ENCODE assay signal across 20 cellular contexts in the genomic region with DNA sequence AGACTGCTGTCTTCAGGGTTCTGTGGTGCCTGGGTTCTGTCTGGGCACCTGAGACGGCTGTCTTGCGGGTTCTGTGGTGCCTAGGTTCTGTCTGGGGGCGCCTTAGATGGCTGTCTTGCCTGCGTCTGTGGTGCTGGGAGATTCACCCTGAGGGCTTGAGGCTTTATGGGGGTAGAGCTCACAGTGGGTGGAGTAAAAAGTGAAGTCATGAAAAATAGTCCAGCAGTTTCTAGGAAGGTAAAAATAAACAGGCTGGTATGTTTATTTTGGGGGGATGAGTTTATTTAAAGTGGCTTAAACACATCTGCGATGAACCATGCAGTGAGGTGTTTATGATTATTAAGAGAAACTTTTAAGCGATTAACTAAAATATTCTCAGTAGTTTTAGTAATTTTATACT.
A peak's percentile ranks its signal among the peaks of the same experiment; 100 is the strongest.
DNase-seq lines count a peak whose midpoint lies in the region; ATAC-seq and TF ChIP-seq lines count a peak whose summit lies in the region.
"Had no signal": no experiment of that assay in that cellular context is flagged by ENCODE, and none has a peak within 500 bp of the region (broad histone marks: within the 10 kb centered on the region; RNA-seq: fewer than 3 reads in every experiment).

No MANE protein-coding gene starts in this region.

- H2AFZ ChIP-seq in IMR-90 (replicated peaks; ENCODE audit: low read length, poor library complexity): no peak overlapping the region

- TF ChIP-seq CTCF in IMR-90 (conservative IDR thresholded peaks at IDR 0.05; ENCODE audit: low read depth, low read length): no peak
- no peak for TF ChIP-seq CTCF in gastroesophageal sphincter (IDR thresholded peaks at IDR 0.05)
- no peak for TF ChIP-seq CTCF in tibial nerve (IDR thresholded peaks at IDR 0.05)

- H3K9ac ChIP-seq in BLaER1 treated with 17β-estradiol and CSF1 and Interleukin-3, amounts not matched to agents 10 nM and 100 nM: peak overlapping the region in 3 of 11 experiments; percentile 31 to 47 (median 33); a peak in 1 of 22 replicates
- no peak overlapping the region for H3K9ac ChIP-seq in IMR-90 (ENCODE audit: low read depth, low read length)

- no peak overlapping the region for H2BK15ac ChIP-seq in IMR-90 (ENCODE audit: low read depth, low read length)

- no peak overlapping the region for H2AK9ac ChIP-seq in IMR-90 (replicated peaks; ENCODE audit: low read depth, low read length, poor library complexity)

- H3K56ac ChIP-seq in IMR-90 (ENCODE audit: extremely low read depth, insufficient read depth, low read length): no peak overlapping the region

- H3K4ac ChIP-seq in IMR-90 (ENCODE audit: low read depth, low read length): no peak overlapping the region

- intact Hi-C loops in IMR-90 (cut with micrococcal nuclease): no loop called here

- no peak overlapping the region for H2AK5ac ChIP-seq in IMR-90 (ENCODE audit: low read depth, low read length)

- H2BK120ac ChIP-seq in IMR-90 (ENCODE audit: low read depth, low read length): no peak overlapping the region

- H3K79me1 ChIP-seq in IMR-90 (ENCODE audit: low read depth in 1 of 2, low read length in 2 of 2): peaks cover 0 to 2% of the 10 kb centered on the region in 2 experiments; a peak in 1 of 4 replicates

- no peak overlapping the region for H4K8ac ChIP-seq in IMR-90 (ENCODE audit: low read depth in 2 of 2, low read length in 2 of 2)

- H3K36me3 ChIP-seq in BLaER1 treated with 17β-estradiol and CSF1 and Interleukin-3, amounts not matched to agents 10 nM and 100 nM: peaks cover 0 to 29% (median 8%) of the 10 kb centered on the region in 11 experiments; a peak in 11 of 22 replicates
- H3K36me3 ChIP-seq in IMR-90 (ENCODE audit: control insufficient read depth, insufficient read depth, low read length) (peaks cover 1% of the 10 kb centered on the region; the same call in 1 of the 2 replicates), gastroesophageal sphincter (peaks cover 0 to 32% of the 10 kb centered on the region in 2 donors), tibial nerve (peaks cover 0 to 28% (median 0%) of the 10 kb centered on the region in 3 donors)
- H3K36me3 ChIP-seq: pancreas had no signal

- TF ChIP-seq POLR2A in IMR-90 (IDR thresholded peaks at IDR 0.05; ENCODE audit: low read depth, low read length) (no peak), gastroesophageal sphincter (IDR thresholded peaks at IDR 0.05) (no peak), tibial nerve (IDR thresholded peaks at IDR 0.05) (no peak)

- H4K20me1 ChIP-seq in BLaER1 treated with 17β-estradiol and CSF1 and Interleukin-3, amounts not matched to agents 10 nM and 100 nM: peaks cover 0 to 69% (median 53%) of the 10 kb centered on the region in 11 experiments; a peak in 18 of 22 replicates
- H4K20me1 ChIP-seq in IMR-90 (ENCODE audit: insufficient read depth, low read length): no peaks in the 10 kb centered on the region; the same call in 1 of the 2 replicates

- H3K9me3 ChIP-seq in BLaER1 treated with 17β-estradiol and CSF1 and Interleukin-3, amounts not matched to agents 10 nM and 100 nM (replicated peaks in 1 of 11): peaks cover 10 to 24% (median 18%) of the 10 kb centered on the region in 11 experiments; a peak in 18 of 22 replicates
- H3K9me3 ChIP-seq in IMR-90 (ENCODE audit: control insufficient read depth, insufficient read depth, low read length) (peaks cover 2% of the 10 kb centered on the region; the same call in 1 of the 2 replicates), gastroesophageal sphincter (no peaks in the 10 kb centered on the region), tibial nerve (no peaks in the 10 kb centered on the region)
- H3K9me3 ChIP-seq: lower lobe of right lung, pancreas, thoracic aorta had no signal

- no peaks in the 10 kb centered on the region for H3K27me3 ChIP-seq in BLaER1 treated with 17β-estradiol and CSF1 and Interleukin-3, amounts not matched to agents 10 nM and 100 nM
- no peaks in the 10 kb centered on the region for H3K27me3 ChIP-seq in IMR-90 (ENCODE audit: control insufficient read depth, insufficient read depth, low read length)
- H3K27me3 ChIP-seq in gastroesophageal sphincter: no peaks in the 10 kb centered on the region
- H3K27me3 ChIP-seq in tibial nerve: no peaks in the 10 kb centered on the region
- H3K27me3 ChIP-seq: pancreas had no signal

- no peak overlapping the region for H2BK5ac ChIP-seq in IMR-90 (ENCODE audit: low read depth, low read length, poor library complexity, severe bottlenecking)

- no peak for TF ChIP-seq RAD21 in IMR-90 (IDR thresholded peaks at IDR 0.05; ENCODE audit: low read length)

- H3K27ac ChIP-seq in BLaER1 treated with 17β-estradiol and CSF1 and Interleukin-3, amounts not matched to agents 10 nM and 100 nM: peak overlapping the region in 2 of 11 experiments; percentile 3 to 40; a peak in 1 of 22 replicates
- H3K27ac ChIP-seq in IMR-90 (ENCODE audit: insufficient read depth, low read length) (peak overlapping the region; percentile 13; the same call in 1 of the 2 replicates), gastroesophageal sphincter (peak overlapping the region in 3 of 4 donors; percentile 56 to 78 (median 78)), tibial nerve (peak overlapping the region in 1 of 4 donors; percentile 23)
- H3K27ac ChIP-seq: coronary artery, lower lobe of right lung, pancreas, RWPE1, thoracic aorta had no signal

- TF ChIP-seq EP300 in gastroesophageal sphincter (IDR thresholded peaks at IDR 0.05) (no peak), tibial nerve (IDR thresholded peaks at IDR 0.05) (no peak)

- H4K91ac ChIP-seq in IMR-90 (ENCODE audit: insufficient read depth, low read depth, low read length): no peak overlapping the region

- H3K9me1 ChIP-seq in IMR-90 (ENCODE audit: insufficient read depth, low read length): no peaks in the 10 kb centered on the region

- dilution Hi-C loops in IMR-90 (cut with HindIII; ENCODE audit: low sequenced_read_pairs, unreplicated experiment): no loop called here

- WGBS in IMR-90 (ENCODE audit: extremely low coverage in 2 of 2, insufficient read length in 1 of 2), 2 experiments: 71% methylated on average over 1 of the region's 6 CpGs; no CpG with 5 or more reads in 1 of the 2 experiments
- WGBS in gastroesophageal sphincter (ENCODE audit: low coverage in 1 of 2), 2 donors: 24 to 30% methylated on average over 2 to 4 of the region's 6 CpGs
- WGBS in tibial nerve, 2 donors: 82 to 85% methylated on average over 6 of the region's 6 CpGs

- peak; percentile 96 for ATAC-seq in IMR-90 (ENCODE audit: low read depth)
- ATAC-seq in gastroesophageal sphincter: no peak
- no peak for ATAC-seq in GM18868 (IDR thresholded peaks at IDR 0.05; ENCODE audit: unreplicated experiment)
- no peak for ATAC-seq in HG03139 (IDR thresholded peaks at IDR 0.05; ENCODE audit: unreplicated experiment)
- no peak for ATAC-seq in GM21360 (IDR thresholded peaks at IDR 0.05; ENCODE audit: unreplicated experiment)
- ATAC-seq: lower lobe of right lung, pancreas had no signal

- POLR2A ChIA-PET in IMR-90 (lab: Charles Lee; ENCODE audit: unreplicated experiment): no interaction called here

- in situ Hi-C loops in IMR-90 (cut with MboI; ENCODE audit: low sequenced_read_pairs): no loop called here

- no peak overlapping the region for H3K4me3 ChIP-seq in BLaER1 treated with 17β-estradiol and CSF1 and Interleukin-3, amounts not matched to agents 10 nM and 100 nM
- H3K4me3 ChIP-seq in IMR-90 (ENCODE audit: insufficient read depth, low read depth, low read length) (no peak overlapping the region), gastroesophageal sphincter (no peak overlapping the region), tibial nerve (no peak overlapping the region)
- H3K4me3 ChIP-seq: coronary artery, lower lobe of right lung, pancreas, smooth muscle cell, thoracic aorta had no signal

- H2BK20ac ChIP-seq in IMR-90 (ENCODE audit: low read depth, low read length): no peak overlapping the region

- DNase-seq in IMR-90 (peak; percentile 49), renal cortical epithelial cell (ENCODE audit: low read depth) (peak; percentile 25), tibial nerve (ENCODE audit: low spot score in 2 of 2) (no peak)
- DNase-seq: activated CD4-positive, alpha-beta T cell treated with anti-CD3 and anti-CD28 coated beads for 1 hour; amygdala; DND-41; Kasumi-1; lower lobe of right lung; NCI-H2081 treated with DMSO at 0.1 percent for 48 hours; pancreas; stimulated activated CD4-positive, alpha-beta T cell treated with anti-CD3 and anti-CD28 coated beads, Interleukin-4, amount 100 ng/mL, for 4 hours had no signal

- H3K23ac ChIP-seq in IMR-90 (ENCODE audit: low read depth, low read length): no peak overlapping the region

- no peak overlapping the region for H3K14ac ChIP-seq in IMR-90 (replicated peaks; ENCODE audit: low read depth, low read length)

- CTCF ChIA-PET in IMR-90 (lab: Yijun Ruan, JAX): no interaction called here

- H3K18ac ChIP-seq in IMR-90 (ENCODE audit: low read depth, low read length): no peak overlapping the region

- no TSS peak for BruUV-seq in IMR-90 (replicated peaks; lab: Mats Ljungman, UMichigan)

- H3K4me2 ChIP-seq in BLaER1 treated with 17β-estradiol and CSF1 and Interleukin-3, amounts not matched to agents 10 nM and 100 nM: peak overlapping the region in 8 of 11 experiments; percentile 38 to 91 (median 84); a peak in 13 of 22 replicates
- H3K4me2 ChIP-seq in IMR-90 (ENCODE audit: low read depth, low read length): peak overlapping the region; percentile 49; the same call in 1 of the 2 replicates
- H3K4me2 ChIP-seq: smooth muscle cell had no signal

- peaks cover 16 to 61% (median 55%) of the 10 kb centered on the region in 10 experiments for H3K4me1 ChIP-seq in BLaER1 treated with 17β-estradiol and CSF1 and Interleukin-3, amounts not matched to agents 10 nM and 100 nM
- H3K4me1 ChIP-seq in IMR-90 (ENCODE audit: control insufficient read depth, insufficient read depth, low read length): peaks cover 7% of the 10 kb centered on the region
- H3K4me1 ChIP-seq in gastroesophageal sphincter: peaks cover 0 to 20% (median 2%) of the 10 kb centered on the region in 3 donors
- H3K4me1 ChIP-seq in tibial nerve: peaks cover 0 to 11% (median 2%) of the 10 kb centered on the region in 4 donors
- H3K4me1 ChIP-seq: lower lobe of right lung, pancreas had no signal

- no peak overlapping the region for H4K5ac ChIP-seq in IMR-90 (ENCODE audit: low read depth, low read length)

TF ChIP-seq in IMR-90, 13 proteins besides CTCF, POLR2A, EP300 and RAD21 (continues in another document):
- TF ChIP-seq MAFK (IDR thresholded peaks at IDR 0.05; ENCODE audit: low read depth, low read length): no peak
- TF ChIP-seq MXI1 (IDR thresholded peaks at IDR 0.05; ENCODE audit: borderline replicate concordance, low read depth, low read length): no peak
- TF ChIP-seq BHLHE40 (IDR thresholded peaks at IDR 0.05; ENCODE audit: low read depth, low read length): no peak
- TF ChIP-seq, protein P1, sequence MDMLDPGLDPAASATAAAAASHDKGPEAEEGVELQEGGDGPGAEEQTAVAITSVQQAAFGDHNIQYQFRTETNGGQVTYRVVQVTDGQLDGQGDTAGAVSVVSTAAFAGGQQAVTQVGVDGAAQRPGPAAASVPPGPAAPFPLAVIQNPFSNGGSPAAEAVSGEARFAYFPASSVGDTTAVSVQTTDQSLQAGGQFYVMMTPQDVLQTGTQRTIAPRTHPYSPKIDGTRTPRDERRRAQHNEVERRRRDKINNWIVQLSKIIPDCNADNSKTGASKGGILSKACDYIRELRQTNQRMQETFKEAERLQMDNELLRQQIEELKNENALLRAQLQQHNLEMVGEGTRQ (IDR thresholded peaks at IDR 0.05; ENCODE audit: low read depth, low read length): no peak
- no peak for TF ChIP-seq FOS (IDR thresholded peaks at IDR 0.05; ENCODE audit: low read depth, low read length)

Comparison
In these comparisons a context has a peak if more than half of its experiments do, and no peak if none do; other contexts are left out.
1. DNase-seq: peak in IMR-90 (single experiment) and renal cortical epithelial cell (single experiment); none in tibial nerve (0 of 2).